8 cellular contexts compared by ENCODE assay signal in the genomic region with DNA sequence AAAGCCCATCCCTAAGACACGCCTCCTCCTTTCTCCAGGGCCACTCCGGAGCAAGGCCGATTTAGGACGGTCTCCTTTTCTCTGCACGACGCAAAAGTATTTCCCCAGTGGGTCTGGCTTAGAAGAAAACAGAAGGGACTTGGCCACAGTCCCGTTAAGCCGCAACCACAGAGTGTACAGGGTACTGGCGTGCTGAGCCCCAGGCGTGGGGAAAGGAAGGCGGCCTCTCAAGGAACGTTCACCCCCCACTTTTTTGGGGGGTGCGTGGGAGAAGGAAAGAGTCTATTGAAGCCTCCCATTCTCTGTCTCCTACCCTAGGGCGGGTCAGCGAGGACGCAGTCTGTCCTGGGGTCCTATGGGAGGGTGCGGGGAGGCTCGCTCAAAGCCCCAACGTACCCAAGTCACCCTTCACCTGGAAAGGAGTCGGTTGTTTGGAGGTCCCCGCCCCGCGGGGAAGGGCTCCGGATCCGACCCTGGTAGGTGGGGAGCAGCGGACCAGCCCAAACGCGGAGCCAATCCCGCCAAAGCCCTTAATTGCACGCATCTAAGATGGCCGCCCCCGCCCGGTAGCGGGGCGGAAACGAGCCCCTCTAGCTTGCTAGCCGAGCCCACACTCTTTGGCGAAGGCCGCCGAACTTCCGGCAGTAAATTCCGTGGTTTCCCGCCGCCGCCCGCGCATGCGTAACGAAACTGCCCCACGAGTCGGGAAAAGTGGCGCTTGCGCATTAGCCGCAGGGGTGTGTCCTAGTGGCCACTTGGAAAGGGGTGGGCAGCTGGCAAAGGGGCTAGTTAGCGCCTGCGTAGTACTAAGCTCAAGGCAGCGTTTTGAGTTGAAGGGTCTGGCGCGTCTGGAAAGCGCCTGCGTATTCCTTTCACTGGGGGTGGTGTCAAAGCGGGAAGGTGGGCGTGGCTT. TPM values are rescaled to one million over a fixed set of nuclear protein-coding genes. Genes with fewer than 3 reads are reported as not detected.
A peak's percentile ranks its signal among the peaks of the same experiment; 100 is the strongest.
DNase-seq lines count a peak whose midpoint lies in the region; ATAC-seq and TF ChIP-seq lines count a peak whose summit lies in the region.

A gene with protein sequence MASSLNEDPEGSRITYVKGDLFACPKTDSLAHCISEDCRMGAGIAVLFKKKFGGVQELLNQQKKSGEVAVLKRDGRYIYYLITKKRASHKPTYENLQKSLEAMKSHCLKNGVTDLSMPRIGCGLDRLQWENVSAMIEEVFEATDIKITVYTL (minus strand): TSS at position 434 of the 913 bp plus-strand sequence. CDS start 722 bp downstream, outside the sequence.

- peak within 1 kb of the TSS; percentile 99 for H3K4me3 ChIP-seq in WERI-Rb-1 (ENCODE audit: low read depth, low read length)
- H3K4me3 ChIP-seq in mammary epithelial cell (replicated peaks in 1 of 3; ENCODE audit: insufficient read depth in 1 of 3, low read depth in 2 of 3, low read length in 3 of 3): peak within 1 kb of the TSS; percentile 90 to 92 (median 91)
- H3K4me3 ChIP-seq in smooth muscle cell: peak within 1 kb of the TSS; percentile 83

- H3K9me3 ChIP-seq in WERI-Rb-1 (ENCODE audit: severe bottlenecking) (no peaks in the 10 kb centered on the region), mammary epithelial cell (replicated peaks; ENCODE audit: insufficient read depth, low read length) (no peaks in the 10 kb centered on the region), smooth muscle cell (replicated peaks; ENCODE audit: low read depth) (no peaks in the 10 kb centered on the region)

- in situ Hi-C loops in ACHN (cut with HindIII; ENCODE audit: low pct_ligation_motif_present, low pct_unique_long_range_greater_than_20kb, low sequenced_read_pairs): no loop called here
- in situ Hi-C loops in mammary epithelial cell (cut with MboI; ENCODE audit: low sequenced_read_pairs in 2 of 2): no loop called here

- TF ChIP-seq CTCF in WERI-Rb-1 (IDR thresholded peaks at IDR 0.05; ENCODE audit: low read depth, low read length): peak; percentile 9; the same call in 1 of the 2 replicates
- no peak for TF ChIP-seq CTCF in mammary epithelial cell (conservative IDR thresholded peaks at IDR 0.05 in 1 of 2, IDR thresholded peaks at IDR 0.05 in 1 of 2; ENCODE audit: extremely low read depth in 1 of 2, insufficient read depth in 1 of 2, low read depth in 1 of 2, low read length in 2 of 2)
- no peak for TF ChIP-seq CTCF in smooth muscle cell (IDR thresholded peaks at IDR 0.05; ENCODE audit: borderline replicate concordance, insufficient read depth, poor library complexity, severe bottlenecking)

- peak within 1 kb of the TSS; percentile 98 for H3K27ac ChIP-seq in WERI-Rb-1
- peak within 1 kb of the TSS; percentile 93 for H3K27ac ChIP-seq in mammary epithelial cell (ENCODE audit: insufficient read depth, low read depth, low read length)
- H3K27ac ChIP-seq in smooth muscle cell (ENCODE audit: low read depth): peak within 1 kb of the TSS; percentile 94

- peak; percentile 58 for ATAC-seq in GM18873 (IDR thresholded peaks at IDR 0.05; ENCODE audit: low FRiP score, unreplicated experiment)
- peak; percentile 54 for ATAC-seq in HG03139 (IDR thresholded peaks at IDR 0.05; ENCODE audit: unreplicated experiment)

- H3K79me2 ChIP-seq in mammary epithelial cell (ENCODE audit: insufficient read depth, low read length) (peaks cover 49% of the 10 kb centered on the region), smooth muscle cell (ENCODE audit: low read depth) (peaks cover 38% of the 10 kb centered on the region)

- peak within 1 kb of the TSS; percentile 91 for H2AFZ ChIP-seq in mammary epithelial cell (ENCODE audit: low read depth, low read length)
- H2AFZ ChIP-seq in smooth muscle cell (ENCODE audit: low read depth): peak within 1 kb of the TSS; percentile 93

- H3F3A ChIP-seq in smooth muscle cell (ENCODE audit: low read depth): peaks cover 3% of the 10 kb centered on the region

- dilution Hi-C loops in mammary epithelial cell (cut with HindIII; ENCODE audit: low sequenced_read_pairs): no loop called here

- DNase-seq in ACHN (peak; percentile 97), NCI-H2227 (lab: John Stamatoyannopoulos, UW; ENCODE audit: unreplicated experiment) (peak; percentile 100), WERI-Rb-1 (peak; percentile 100), mammary epithelial cell (peak; percentile 99), iPS-NIHi11 (ENCODE audit: low spot score) (peak; percentile 88), smooth muscle cell (lab: John Stamatoyannopoulos, UW; ENCODE audit: unreplicated experiment) (peak; percentile 100)

- H3K27me3 ChIP-seq in WERI-Rb-1 (ENCODE audit: insufficient read depth, low read depth, severe bottlenecking) (no peaks in the 10 kb centered on the region), mammary epithelial cell (ENCODE audit: insufficient read depth, low read length) (no peaks in the 10 kb centered on the region), smooth muscle cell (ENCODE audit: low read depth) (no peaks in the 10 kb centered on the region)

- WGBS in mammary epithelial cell (ENCODE audit: low coverage, missing lambda C conversion rate): 3% methylated on average over 30 of the region's 63 CpGs
- WGBS in smooth muscle cell (ENCODE audit: low lambda C conversion rate): under 1% methylated on average over 63 of the region's 63 CpGs

- peak within 1 kb of the TSS; percentile 94 for H3K4me2 ChIP-seq in mammary epithelial cell (ENCODE audit: insufficient read depth, low read depth, low read length)
- H3K4me2 ChIP-seq in smooth muscle cell: peak within 1 kb of the TSS; percentile 96

- intact Hi-C loops in mammary epithelial cell (cut with micrococcal nuclease): loop anchor here (2.0 kb wide), 2 partner anchors 35 to 247 kb away; no protein-coding TSS in a partner anchor

- H3K36me3 ChIP-seq in WERI-Rb-1 (peaks cover 8% of the 10 kb centered on the region), mammary epithelial cell (ENCODE audit: insufficient read depth, low read length) (peaks cover 5% of the 10 kb centered on the region), smooth muscle cell (ENCODE audit: low read depth) (no peaks in the 10 kb centered on the region)

- no TSS peak for BruUV-seq in mammary epithelial cell (replicated peaks; lab: Mats Ljungman, UMichigan)

- no peaks in the 10 kb centered on the region for H4K20me1 ChIP-seq in mammary epithelial cell (ENCODE audit: insufficient read depth, low read length)
- peaks cover 36% of the 10 kb centered on the region for H4K20me1 ChIP-seq in smooth muscle cell (ENCODE audit: low read depth)

- CTCF ChIA-PET in mammary epithelial cell (lab: Charles Lee; ENCODE audit: low non-redundant PET): interaction anchor here (0.6 to 0.7 kb wide), 2 partner anchors 222 to 299 kb away, joined by 3 to 6 read pairs; no protein-coding TSS in a partner anchor

- H3K9ac ChIP-seq in mammary epithelial cell (ENCODE audit: insufficient read depth, low read length) (peak within 1 kb of the TSS; percentile 95), smooth muscle cell (ENCODE audit: low read depth) (peak within 1 kb of the TSS; percentile 95)

- H3K4me1 ChIP-seq in mammary epithelial cell (ENCODE audit: insufficient read depth, low read length) (peaks cover 28% of the 10 kb centered on the region), smooth muscle cell (ENCODE audit: low read depth) (peaks cover 32% of the 10 kb centered on the region)

RNA-seq across cellular contexts. Expression of the gene that starts here (rescaled TPM):
- total RNA-seq in mammary epithelial cell: 10 to 100 TPM in 1 of 2 donors, 1 to 10 TPM in 1; 9.3 to 22.2 TPM
- 10.0 TPM for polyA plus RNA-seq in mammary epithelial cell
- 5.1 TPM for polyA minus RNA-seq in mammary epithelial cell
- 15.0 and 18.5 TPM in 2 replicates for total RNA-seq in smooth muscle cell
- polyA plus RNA-seq in smooth muscle cell: 21.2 and 27.2 TPM in 2 replicates

Comparison
In these comparisons a context has a peak if more than half of its experiments do, and no peak if none do; other contexts are left out.
1. Peak in every context shown above with its lines: DNase-seq, ATAC-seq, H3K4me3 ChIP-seq and H3K27ac ChIP-seq.